ENCODE assay signal across 1 cellular context in the genomic region with DNA sequence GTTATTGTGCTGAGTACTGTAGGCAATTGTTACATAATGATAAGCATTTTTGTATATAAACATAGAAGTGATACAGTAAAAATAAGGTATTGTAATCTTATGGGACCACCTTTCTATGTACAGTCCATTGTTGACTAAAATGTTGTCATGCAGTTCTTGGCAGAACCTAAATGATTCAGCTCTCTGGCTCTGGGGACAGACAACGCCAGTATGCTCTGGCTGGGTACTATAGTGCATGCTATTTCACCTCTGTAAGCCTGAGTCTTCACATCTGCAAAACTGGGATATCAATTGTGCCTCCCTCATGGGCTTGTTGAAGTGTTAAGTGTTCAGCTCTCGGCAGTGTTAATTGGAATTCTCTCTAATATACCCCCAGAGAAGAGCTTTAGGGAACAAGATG.
TF ChIP-seq lines count a peak whose summit lies in the region.

No MANE protein-coding gene starts in this region.

TF ChIP-seq in HCT116, 20 proteins besides CTCF, POLR2A, EP300 and RAD21 (continued from another document):
- TF ChIP-seq REST (IDR thresholded peaks at IDR 0.05; ENCODE audit: low read depth): no peak
- no peak for TF ChIP-seq SP1 (IDR thresholded peaks at IDR 0.05; ENCODE audit: low read depth)
- no peak for TF ChIP-seq CBX3 (IDR thresholded peaks at IDR 0.05; ENCODE audit: low read depth)
- TF ChIP-seq JUND (IDR thresholded peaks at IDR 0.05): no peak
- no peak for TF ChIP-seq SRF (IDR thresholded peaks at IDR 0.05; ENCODE audit: low read depth)
- no peak for TF ChIP-seq YY1 (IDR thresholded peaks at IDR 0.05; ENCODE audit: extremely low read depth, insufficient replicate concordance, low read depth, low read length)
